Comparison of ENCODE assay signal across 1 cellular context in the genomic region with DNA sequence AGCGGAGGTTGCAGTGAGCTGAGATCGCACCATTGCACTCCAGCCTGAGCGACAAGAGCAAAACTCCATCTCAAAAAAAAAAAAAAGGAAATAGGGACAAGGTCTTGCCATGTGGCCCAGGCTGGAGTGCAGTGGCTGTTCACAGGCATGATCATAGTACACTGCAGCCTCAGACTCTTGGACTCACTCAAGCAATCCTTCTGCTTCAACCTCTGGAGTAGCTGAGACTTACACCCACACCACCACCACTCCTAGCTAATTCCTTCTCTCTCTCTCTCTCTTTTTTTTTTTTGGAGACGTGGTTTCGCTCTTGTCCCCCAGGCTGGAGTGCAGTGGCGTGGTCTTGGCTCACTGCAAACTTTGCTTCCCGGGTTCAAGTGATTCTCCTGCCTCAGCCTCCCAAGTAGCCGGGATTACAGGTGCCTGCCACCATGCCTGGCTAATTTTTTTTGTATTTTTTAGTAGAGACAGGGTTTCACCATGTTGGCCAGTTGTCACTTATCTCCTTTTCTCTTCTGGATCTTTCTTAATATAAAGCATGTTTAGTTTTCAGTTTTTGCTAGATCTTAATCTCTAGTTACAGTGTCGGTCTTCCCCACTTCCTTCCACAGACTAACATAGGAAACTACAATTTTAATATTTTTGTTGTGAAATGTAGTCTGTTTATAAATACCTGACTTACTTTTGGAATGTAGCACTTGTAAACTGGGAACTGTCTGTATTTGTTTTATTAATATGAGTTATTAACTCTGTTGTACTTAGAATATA.
TF ChIP-seq lines count a peak whose summit lies in the region.

No MANE protein-coding gene starts in this region.

TF ChIP-seq in WTC11, 78 proteins besides CTCF, POLR2A, EP300 and RAD21 (continued from another document):
- TF ChIP-seq, protein P1, sequence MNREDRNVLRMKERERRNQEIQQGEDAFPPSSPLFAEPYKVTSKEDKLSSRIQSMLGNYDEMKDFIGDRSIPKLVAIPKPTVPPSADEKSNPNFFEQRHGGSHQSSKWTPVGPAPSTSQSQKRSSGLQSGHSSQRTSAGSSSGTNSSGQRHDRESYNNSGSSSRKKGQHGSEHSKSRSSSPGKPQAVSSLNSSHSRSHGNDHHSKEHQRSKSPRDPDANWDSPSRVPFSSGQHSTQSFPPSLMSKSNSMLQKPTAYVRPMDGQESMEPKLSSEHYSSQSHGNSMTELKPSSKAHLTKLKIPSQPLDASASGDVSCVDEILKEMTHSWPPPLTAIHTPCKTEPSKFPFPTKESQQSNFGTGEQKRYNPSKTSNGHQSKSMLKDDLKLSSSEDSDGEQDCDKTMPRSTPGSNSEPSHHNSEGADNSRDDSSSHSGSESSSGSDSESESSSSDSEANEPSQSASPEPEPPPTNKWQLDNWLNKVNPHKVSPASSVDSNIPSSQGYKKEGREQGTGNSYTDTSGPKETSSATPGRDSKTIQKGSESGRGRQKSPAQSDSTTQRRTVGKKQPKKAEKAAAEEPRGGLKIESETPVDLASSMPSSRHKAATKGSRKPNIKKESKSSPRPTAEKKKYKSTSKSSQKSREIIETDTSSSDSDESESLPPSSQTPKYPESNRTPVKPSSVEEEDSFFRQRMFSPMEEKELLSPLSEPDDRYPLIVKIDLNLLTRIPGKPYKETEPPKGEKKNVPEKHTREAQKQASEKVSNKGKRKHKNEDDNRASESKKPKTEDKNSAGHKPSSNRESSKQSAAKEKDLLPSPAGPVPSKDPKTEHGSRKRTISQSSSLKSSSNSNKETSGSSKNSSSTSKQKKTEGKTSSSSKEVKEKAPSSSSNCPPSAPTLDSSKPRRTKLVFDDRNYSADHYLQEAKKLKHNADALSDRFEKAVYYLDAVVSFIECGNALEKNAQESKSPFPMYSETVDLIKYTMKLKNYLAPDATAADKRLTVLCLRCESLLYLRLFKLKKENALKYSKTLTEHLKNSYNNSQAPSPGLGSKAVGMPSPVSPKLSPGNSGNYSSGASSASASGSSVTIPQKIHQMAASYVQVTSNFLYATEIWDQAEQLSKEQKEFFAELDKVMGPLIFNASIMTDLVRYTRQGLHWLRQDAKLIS (CRISPR knock-in tag; IDR thresholded peaks at IDR 0.05; ENCODE audit: borderline replicate concordance) = no peak
- TF ChIP-seq, protein P2, sequence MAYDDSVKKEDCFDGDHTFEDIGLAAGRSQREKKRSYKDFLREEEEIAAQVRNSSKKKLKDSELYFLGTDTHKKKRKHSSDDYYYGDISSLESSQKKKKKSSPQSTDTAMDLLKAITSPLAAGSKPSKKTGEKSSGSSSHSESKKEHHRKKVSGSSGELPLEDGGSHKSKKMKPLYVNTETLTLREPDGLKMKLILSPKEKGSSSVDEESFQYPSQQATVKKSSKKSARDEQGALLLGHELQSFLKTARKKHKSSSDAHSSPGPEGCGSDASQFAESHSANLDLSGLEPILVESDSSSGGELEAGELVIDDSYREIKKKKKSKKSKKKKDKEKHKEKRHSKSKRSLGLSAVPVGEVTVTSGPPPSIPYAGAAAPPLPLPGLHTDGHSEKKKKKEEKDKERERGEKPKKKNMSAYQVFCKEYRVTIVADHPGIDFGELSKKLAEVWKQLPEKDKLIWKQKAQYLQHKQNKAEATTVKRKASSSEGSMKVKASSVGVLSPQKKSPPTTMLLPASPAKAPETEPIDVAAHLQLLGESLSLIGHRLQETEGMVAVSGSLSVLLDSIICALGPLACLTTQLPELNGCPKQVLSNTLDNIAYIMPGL (CRISPR knock-in tag; IDR thresholded peaks at IDR 0.05) = no peak
- TF ChIP-seq, protein P3, sequence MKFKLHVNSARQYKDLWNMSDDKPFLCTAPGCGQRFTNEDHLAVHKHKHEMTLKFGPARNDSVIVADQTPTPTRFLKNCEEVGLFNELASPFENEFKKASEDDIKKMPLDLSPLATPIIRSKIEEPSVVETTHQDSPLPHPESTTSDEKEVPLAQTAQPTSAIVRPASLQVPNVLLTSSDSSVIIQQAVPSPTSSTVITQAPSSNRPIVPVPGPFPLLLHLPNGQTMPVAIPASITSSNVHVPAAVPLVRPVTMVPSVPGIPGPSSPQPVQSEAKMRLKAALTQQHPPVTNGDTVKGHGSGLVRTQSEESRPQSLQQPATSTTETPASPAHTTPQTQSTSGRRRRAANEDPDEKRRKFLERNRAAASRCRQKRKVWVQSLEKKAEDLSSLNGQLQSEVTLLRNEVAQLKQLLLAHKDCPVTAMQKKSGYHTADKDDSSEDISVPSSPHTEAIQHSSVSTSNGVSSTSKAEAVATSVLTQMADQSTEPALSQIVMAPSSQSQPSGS (CRISPR knock-in tag; IDR thresholded peaks at IDR 0.05; ENCODE audit: borderline replicate concordance, low read depth) = no peak
- TF ChIP-seq FOXP1 (CRISPR knock-in tag; IDR thresholded peaks at IDR 0.05; ENCODE audit: borderline replicate concordance) (no peak), GTF2I (CRISPR knock-in tag; conservative IDR thresholded peaks at IDR 0.05) (no peak), JAZF1 (CRISPR knock-in tag; IDR thresholded peaks at IDR 0.05) (no peak), JUN (CRISPR knock-in tag; IDR thresholded peaks at IDR 0.05) (no peak), NFATC4 (CRISPR knock-in tag; IDR thresholded peaks at IDR 0.05) (no peak), FOXK1 (CRISPR knock-in tag; IDR thresholded peaks at IDR 0.05) (no peak)
- TF ChIP-seq, protein P4, sequence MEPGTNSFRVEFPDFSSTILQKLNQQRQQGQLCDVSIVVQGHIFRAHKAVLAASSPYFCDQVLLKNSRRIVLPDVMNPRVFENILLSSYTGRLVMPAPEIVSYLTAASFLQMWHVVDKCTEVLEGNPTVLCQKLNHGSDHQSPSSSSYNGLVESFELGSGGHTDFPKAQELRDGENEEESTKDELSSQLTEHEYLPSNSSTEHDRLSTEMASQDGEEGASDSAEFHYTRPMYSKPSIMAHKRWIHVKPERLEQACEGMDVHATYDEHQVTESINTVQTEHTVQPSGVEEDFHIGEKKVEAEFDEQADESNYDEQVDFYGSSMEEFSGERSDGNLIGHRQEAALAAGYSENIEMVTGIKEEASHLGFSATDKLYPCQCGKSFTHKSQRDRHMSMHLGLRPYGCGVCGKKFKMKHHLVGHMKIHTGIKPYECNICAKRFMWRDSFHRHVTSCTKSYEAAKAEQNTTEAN (CRISPR knock-in tag; IDR thresholded peaks at IDR 0.05) = no peak
- TF ChIP-seq, protein P5, sequence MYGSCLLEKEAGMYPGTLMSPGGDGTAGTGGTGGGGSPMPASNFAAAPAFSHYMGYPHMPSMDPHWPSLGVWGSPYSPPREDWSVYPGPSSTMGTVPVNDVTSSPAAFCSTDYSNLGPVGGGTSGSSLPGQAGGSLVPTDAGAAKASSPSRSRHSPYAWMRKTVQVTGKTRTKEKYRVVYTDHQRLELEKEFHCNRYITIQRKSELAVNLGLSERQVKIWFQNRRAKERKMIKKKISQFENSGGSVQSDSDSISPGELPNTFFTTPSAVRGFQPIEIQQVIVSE (CRISPR knock-in tag; IDR thresholded peaks at IDR 0.05; ENCODE audit: borderline replicate concordance) = no peak
